12 cellular contexts compared by ENCODE assay signal in the genomic region with DNA sequence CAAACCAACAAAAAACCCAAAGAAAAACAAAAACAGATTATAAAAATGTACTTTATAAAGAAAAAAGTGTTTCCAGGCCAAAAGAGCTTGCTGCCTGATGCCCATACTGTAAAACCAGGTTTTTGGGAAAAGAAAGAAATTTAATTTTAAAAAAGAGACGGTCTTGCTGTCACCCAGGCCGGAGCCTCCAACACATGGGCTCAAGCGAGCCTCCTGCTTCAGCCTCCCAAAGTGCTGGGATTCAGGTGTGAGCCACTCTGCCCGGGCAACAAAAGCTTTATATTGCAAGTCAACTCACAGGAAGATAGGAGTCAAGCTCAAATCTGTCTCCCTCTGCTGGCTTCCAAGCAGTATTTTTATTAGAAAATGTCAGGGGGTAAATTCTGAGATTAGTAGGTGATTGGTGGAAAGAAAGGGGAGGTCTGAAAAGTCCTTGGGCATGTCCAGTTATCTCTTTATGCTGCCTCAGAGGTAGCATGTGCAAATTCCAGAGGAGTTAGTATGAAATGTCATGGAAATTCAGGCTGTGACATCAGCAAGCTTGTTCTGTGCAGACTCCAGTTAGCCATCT. TPM values are rescaled to one million over a fixed set of nuclear protein-coding genes. Genes with fewer than 3 reads are reported as not detected.
A peak's percentile ranks its signal among the peaks of the same experiment; 100 is the strongest.
DNase-seq lines count a peak whose midpoint lies in the region; ATAC-seq and TF ChIP-seq lines count a peak whose summit lies in the region.
"Had no signal": no experiment of that assay in that cellular context is flagged by ENCODE, and none has a peak within 500 bp of the region (broad histone marks: within the 10 kb centered on the region; RNA-seq: fewer than 3 reads in every experiment).

No MANE protein-coding gene starts in this region.

- H2AK5ac ChIP-seq in mesendoderm (ENCODE audit: low read length), result no peak overlapping the region

- H3K27me3 ChIP-seq in Loucy (ENCODE audit: insufficient read depth, low read length, poor library complexity, severe bottlenecking) (no peaks in the 10 kb centered on the region), mesendoderm (ENCODE audit: insufficient read depth, low read length, poor library complexity) (no peaks in the 10 kb centered on the region), testis (no peaks in the 10 kb centered on the region)

- H3K27me3 Mint-ChIP-seq in chondrocyte (ENCODE audit: low read depth), result no peaks in the 10 kb centered on the region
- H3K27me3 Mint-ChIP-seq in naive thymus-derived CD8-positive, alpha-beta T cell, result peaks cover 0 to 4% (median 2%) of the 10 kb centered on the region in 5 donors
- H3K27me3 Mint-ChIP-seq: stimulated activated naive CD8-positive, alpha-beta T cell treated with anti-CD3 and anti-CD28 coated beads, Interleukin-15, Interleukin-2, amounts not matched to agents 100 ng/mL and 50 ng/mL, for 24 hours had no signal

- H3F3A ChIP-seq in Loucy (ENCODE audit: low read depth), result no peaks in the 10 kb centered on the region

- no peak overlapping the region for H3K56ac ChIP-seq in mesendoderm (ENCODE audit: low read length)

- WGBS in mesendoderm (ENCODE audit: extremely low coverage, insufficient coverage, low lambda C conversion rate), result no CpG with 5 or more reads among the region's 4 CpGs
- 90 to 97% methylated on average over 4 of the region's 4 CpGs for WGBS in testis, 2 donors

- peaks cover 5% of the 10 kb centered on the region for H3K4me1 Mint-ChIP-seq in chondrocyte (ENCODE audit: low read depth)
- H3K4me1 Mint-ChIP-seq in naive thymus-derived CD8-positive, alpha-beta T cell, result no peaks in the 10 kb centered on the region
- H3K4me1 Mint-ChIP-seq: immature natural killer cell had no signal

- H3K23ac ChIP-seq in mesendoderm (ENCODE audit: low read length), result no peak overlapping the region

- H4K5ac ChIP-seq in mesendoderm (ENCODE audit: low read length), result no peak overlapping the region

- H3K4me3 ChIP-seq in Loucy (ENCODE audit: low read length, poor library complexity, severe bottlenecking), result no peak overlapping the region
- no peak overlapping the region for H3K4me3 ChIP-seq in mesendoderm (ENCODE audit: low read length)
- H3K4me3 ChIP-seq in testis, result no peak overlapping the region

- H3K79me1 ChIP-seq in mesendoderm (ENCODE audit: low read length), result no peaks in the 10 kb centered on the region

- no peaks in the 10 kb centered on the region for H3K79me2 ChIP-seq in Loucy (ENCODE audit: insufficient read depth, low read length)
- H3K79me2 ChIP-seq in mesendoderm (ENCODE audit: control insufficient read depth, insufficient read depth, low read length), result no peaks in the 10 kb centered on the region

- peaks cover 7% of the 10 kb centered on the region for H3K9me3 Mint-ChIP-seq in chondrocyte (ENCODE audit: low read depth)
- H3K9me3 Mint-ChIP-seq in naive thymus-derived CD8-positive, alpha-beta T cell, result peaks cover 0 to 36% (median 9%) of the 10 kb centered on the region in 9 donors

- H3K4me3 Mint-ChIP-seq in chondrocyte (ENCODE audit: unreplicated experiment), result no peak overlapping the region
- H3K4me3 Mint-ChIP-seq in naive thymus-derived CD8-positive, alpha-beta T cell, result no peak overlapping the region
- H3K4me3 Mint-ChIP-seq: immature natural killer cell; stimulated activated naive CD8-positive, alpha-beta T cell treated with anti-CD3 and anti-CD28 coated beads, Interleukin-15, Interleukin-2, amounts not matched to agents 100 ng/mL and 50 ng/mL, for 24 hours had no signal

- intact Hi-C loops in testis (cut with DNase I; ENCODE audit: low total_unique reads), result no loop called here

- no peak overlapping the region for H3K4ac ChIP-seq in mesendoderm (ENCODE audit: low read depth, low read length)

- no peaks in the 10 kb centered on the region for H4K20me1 ChIP-seq in Loucy (ENCODE audit: insufficient read depth, low read length, poor library complexity, severe bottlenecking)

- no peak for ATAC-seq in naive thymus-derived CD8-positive, alpha-beta T cell

- no peak overlapping the region for H2BK5ac ChIP-seq in mesendoderm (ENCODE audit: low read length)

- no peak overlapping the region for H2BK15ac ChIP-seq in mesendoderm (replicated peaks; ENCODE audit: low read depth)

- no peak overlapping the region for H2AFZ ChIP-seq in Loucy (ENCODE audit: low read length)

- no peak overlapping the region for H3K27ac ChIP-seq in mesendoderm (ENCODE audit: low read depth, low read length)
- peak overlapping the region in 1 of 2 donors; percentile 45 for H3K27ac ChIP-seq in testis

- TF ChIP-seq CTCF in Loucy (conservative IDR thresholded peaks at IDR 0.05; ENCODE audit: low read length) (peak; percentile 57), chondrocyte (IDR thresholded peaks at IDR 0.05) (peak; percentile 55), testis (IDR thresholded peaks at IDR 0.05) (no peak)

- DNase-seq in ELR (ENCODE audit: low read depth) (peak; percentile 22), chondrocyte (ENCODE audit: low spot score) (no peak), mesendoderm (peak; percentile 46), RPMI8226 (no peak), testis (no peak)
- no peak for DNase-seq in naive thymus-derived CD8-positive, alpha-beta T cell
- DNase-seq: immature natural killer cell; NCI-H187; stimulated activated CD4-positive, alpha-beta T cell treated with anti-CD3 and anti-CD28 coated beads, Interleukin-1b, Interleukin-23, amount 100 ng/mL, for 48 hours; T-helper 1 cell had no signal

- no peaks in the 10 kb centered on the region for H3K9me2 ChIP-seq in Loucy (replicated peaks; ENCODE audit: low read depth, low read length)

- H3K36me3 ChIP-seq in Loucy (ENCODE audit: insufficient read depth, low read length), result peaks cover 58% of the 10 kb centered on the region; the same call in 1 of the 2 replicates
- H3K36me3 ChIP-seq in mesendoderm (ENCODE audit: control insufficient read depth, insufficient read depth, low read length), result no peaks in the 10 kb centered on the region
- H3K36me3 ChIP-seq in testis (ENCODE audit: low read depth, missing control alignments), result no peaks in the 10 kb centered on the region

- POLR2A ChIA-PET in naive thymus-derived CD8-positive, alpha-beta T cell (lab: Charles Lee), result no interaction called here

- H2BK120ac ChIP-seq in mesendoderm (ENCODE audit: low read depth, low read length), result no peak overlapping the region

- H3K4me1 ChIP-seq in Loucy (ENCODE audit: insufficient read depth, low read length, poor library complexity, severe bottlenecking), result no peaks in the 10 kb centered on the region
- no peaks in the 10 kb centered on the region for H3K4me1 ChIP-seq in mesendoderm (ENCODE audit: control insufficient read depth, low read depth, low read length)
- no peaks in the 10 kb centered on the region for H3K4me1 ChIP-seq in testis

- no peak overlapping the region for H4K8ac ChIP-seq in mesendoderm (ENCODE audit: low read depth, low read length)

- H3K36me3 Mint-ChIP-seq in chondrocyte (ENCODE audit: low read depth), result peaks cover 16% of the 10 kb centered on the region
- peaks cover 0 to 3% (median 0%) of the 10 kb centered on the region in 3 donors for H3K36me3 Mint-ChIP-seq in naive thymus-derived CD8-positive, alpha-beta T cell

- H3K27ac Mint-ChIP-seq in chondrocyte (ENCODE audit: unreplicated experiment), result no peak overlapping the region
- H3K27ac Mint-ChIP-seq in naive thymus-derived CD8-positive, alpha-beta T cell, result no peak overlapping the region
- H3K27ac Mint-ChIP-seq: stimulated activated naive CD8-positive, alpha-beta T cell treated with anti-CD3 and anti-CD28 coated beads, Interleukin-15, Interleukin-2, amounts not matched to agents 100 ng/mL and 50 ng/mL, for 24 hours had no signal

- no peaks in the 10 kb centered on the region for H3K9me3 ChIP-seq in Loucy (ENCODE audit: insufficient read depth, low read depth, low read length)
- no peaks in the 10 kb centered on the region for H3K9me3 ChIP-seq in testis

- H3K9ac ChIP-seq in Loucy (ENCODE audit: low read depth, low read length, poor library complexity, severe bottlenecking) (no peak overlapping the region), mesendoderm (ENCODE audit: low read length) (no peak overlapping the region)

- no peak overlapping the region for H3K4me2 ChIP-seq in Loucy (ENCODE audit: low read depth, low read length, poor library complexity, severe bottlenecking)
- no peak overlapping the region for H3K4me2 ChIP-seq in mesendoderm (ENCODE audit: low read length)

- no peak overlapping the region for H3K18ac ChIP-seq in mesendoderm (ENCODE audit: low read length)

- no peak for TF ChIP-seq POLR2A in testis (IDR thresholded peaks at IDR 0.05)

RNA-seq across cellular contexts. Expression of a gene that starts 39.4 kb away (rescaled TPM):
- 21.4 to 36.0 TPM (median 23.7 TPM) in 3 replicates for total RNA-seq in chondrocyte
- 46.4 TPM for polyA plus RNA-seq in mesendoderm (2013, experiment 1 of 2)
- 43.8 TPM for polyA plus RNA-seq in mesendoderm (2013, experiment 2 of 2)
- under 1 TPM in 1 of 2 experiments, not detected in 1; 0.66 TPM for total RNA-seq in naive thymus-derived CD8-positive, alpha-beta T cell
- 1 to 10 TPM in 2 of 3 donors, under 1 TPM in 1; 0.39 to 1.6 (median 1.5) TPM for polyA plus RNA-seq in naive thymus-derived CD8-positive, alpha-beta T cell
- 10 to 100 TPM; 82.2 to 87.6 TPM for total RNA-seq in testis
- 97.9 TPM for polyA plus RNA-seq in testis (ENCODE audit: insufficient read depth, low read depth, low replicate concordance)

Comparison
In these comparisons a context has a peak if more than half of its experiments do, and no peak if none do; other contexts are left out.
1. DNase-seq: peak in ELR (single experiment) and mesendoderm (single experiment); none in chondrocyte (single experiment), naive thymus-derived CD8-positive, alpha-beta T cell (0 of 10), RPMI8226 (single experiment) and testis (single experiment).
2. CTCF ChIP-seq: peak in Loucy (single experiment) and chondrocyte (single experiment); none in testis (0 of 3).
3. RNA of a gene that starts 39.4 kb away (total RNA-seq): 82.2 to 87.6 TPM in testis and 21.4 to 36.0 TPM in chondrocyte; 0.66 TPM in naive thymus-derived CD8-positive, alpha-beta T cell; every median in the first group is over 10 times any median in the second.